ENCODE assay signal across 8 cellular contexts in the genomic region with DNA sequence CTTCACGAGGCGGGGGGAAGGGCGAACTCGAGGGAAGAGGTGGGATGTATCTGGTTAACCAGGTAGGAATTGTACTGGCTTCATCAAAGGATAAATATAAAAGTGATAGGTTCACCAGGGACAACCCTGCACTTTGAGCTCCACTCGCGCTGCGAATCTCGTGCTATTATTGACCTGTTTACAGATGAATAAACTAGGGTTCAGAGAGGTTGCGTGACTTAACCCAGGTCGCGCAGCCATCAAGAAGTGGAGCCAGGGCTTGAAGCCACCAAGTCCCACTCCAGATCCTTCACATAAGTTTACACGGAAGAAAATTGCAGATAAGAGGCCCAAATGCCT. TPM values are rescaled to one million over a fixed set of nuclear protein-coding genes. Genes with fewer than 3 reads are reported as not detected.
DNase-seq lines count a peak whose midpoint lies in the region; ATAC-seq, FAIRE-seq and TF ChIP-seq lines count a peak whose summit lies in the region.

No MANE protein-coding gene starts in this region.

- H3K27ac ChIP-seq in small intestine (ENCODE audit: low read depth in 1 of 2, low read length in 1 of 2): peak overlapping the region in 1 of 2 donors; percentile 70
- no peak overlapping the region for H3K27ac ChIP-seq in foreskin keratinocyte

- WGBS in small intestine, 3 donors: 5 to 14% (median 9%) methylated on average over 12 of the region's 12 CpGs

- no peak for ATAC-seq in foreskin keratinocyte

- H3K27ac Mint-ChIP-seq in activated T-helper 1 cell treated with anti-CD3 and anti-CD28 coated beads, Interleukin-12 subunit alpha, Interleukin-12 subunit beta, Interleukin-2, Interleukin-4 antibody, amounts not matched to agents 30 ng/mL and 10 ng/mL and 1 ng/mL, durations not matched to agents 14 hours and 24 hours and 36 hours: peak overlapping the region; percentile 84

- H3K4me1 ChIP-seq in iPS-15b (ENCODE audit: control insufficient read depth, insufficient read depth, low read length): peaks cover 28% of the 10 kb centered on the region
- H3K4me1 ChIP-seq in small intestine (ENCODE audit: control insufficient read depth in 2 of 2, insufficient read depth in 1 of 2, low read depth in 1 of 2, low read length in 1 of 2): peaks cover 0 to 3% of the 10 kb centered on the region in 2 donors
- no peaks in the 10 kb centered on the region for H3K4me1 ChIP-seq in foreskin keratinocyte

- peaks cover 51% of the 10 kb centered on the region for H3K4me1 Mint-ChIP-seq in activated T-helper 1 cell treated with anti-CD3 and anti-CD28 coated beads, Interleukin-12 subunit alpha, Interleukin-12 subunit beta, Interleukin-2, Interleukin-4 antibody, amounts not matched to agents 30 ng/mL and 10 ng/mL and 1 ng/mL, durations not matched to agents 14 hours and 24 hours and 36 hours (ENCODE audit: low read depth)

- H3K9ac ChIP-seq in iPS-15b (ENCODE audit: low read depth, low read length): no peak overlapping the region

- H3K4me3 Mint-ChIP-seq in activated T-helper 1 cell treated with anti-CD3 and anti-CD28 coated beads, Interleukin-12 subunit alpha, Interleukin-12 subunit beta, Interleukin-2, Interleukin-4 antibody, amounts not matched to agents 30 ng/mL and 10 ng/mL and 1 ng/mL, durations not matched to agents 14 hours and 24 hours and 36 hours: peak overlapping the region; percentile 80

- H3K27me3 ChIP-seq in iPS-15b (ENCODE audit: control insufficient read depth, insufficient read depth, low read length) (peaks cover 37% of the 10 kb centered on the region), small intestine (ENCODE audit: control insufficient read depth in 2 of 2, insufficient read depth in 2 of 2, low read length in 2 of 2) (peaks cover 20 to 28% of the 10 kb centered on the region in 2 donors), foreskin keratinocyte (peaks cover 54% of the 10 kb centered on the region)

- peaks cover 37% of the 10 kb centered on the region for H3K27me3 Mint-ChIP-seq in activated T-helper 1 cell treated with anti-CD3 and anti-CD28 coated beads, Interleukin-12 subunit alpha, Interleukin-12 subunit beta, Interleukin-2, Interleukin-4 antibody, amounts not matched to agents 30 ng/mL and 10 ng/mL and 1 ng/mL, durations not matched to agents 14 hours and 24 hours and 36 hours (ENCODE audit: insufficient read depth)

- peak; percentile 17 for DNase-seq in NCI-H1694 treated with DMSO at 0.1 percent for 48 hours (lab: John Stamatoyannopoulos, UW)
- no peak for DNase-seq in NCI-H1694 (lab: John Stamatoyannopoulos, UW)
- no peak for DNase-seq in activated T-helper 1 cell treated with anti-CD3 and anti-CD28 coated beads, Interleukin-12 subunit alpha, Interleukin-12 subunit beta, Interleukin-2, Interleukin-4 antibody, amounts not matched to agents 30 ng/mL and 10 ng/mL and 1 ng/mL, durations not matched to agents 14 hours and 24 hours and 36 hours (ENCODE audit: low spot score)
- peak; percentile 7 for DNase-seq in small intestine
- no peak for DNase-seq in AML-193 (lab: John Stamatoyannopoulos, UW)
- no peak for DNase-seq in islet precursor cell
- no peak for DNase-seq in foreskin keratinocyte

- intact Hi-C loops in activated T-helper 1 cell treated with anti-CD3 and anti-CD28 coated beads, Interleukin-12 subunit alpha, Interleukin-12 subunit beta, Interleukin-2, Interleukin-4 antibody, amounts not matched to agents 30 ng/mL and 10 ng/mL and 1 ng/mL, durations not matched to agents 14 hours and 24 hours and 36 hours (cut with micrococcal nuclease): loop anchor here (2.0 to 10.0 kb wide), 7 partner anchors 29 to 403 kb away; a partner anchor contains a TSS

- H3K9me3 Mint-ChIP-seq in activated T-helper 1 cell treated with anti-CD3 and anti-CD28 coated beads, Interleukin-12 subunit alpha, Interleukin-12 subunit beta, Interleukin-2, Interleukin-4 antibody, amounts not matched to agents 30 ng/mL and 10 ng/mL and 1 ng/mL, durations not matched to agents 14 hours and 24 hours and 36 hours: no peaks in the 10 kb centered on the region

- TF ChIP-seq CTCF in foreskin keratinocyte (conservative IDR thresholded peaks at IDR 0.05): no peak

- H3K4me3 ChIP-seq in iPS-15b (ENCODE audit: low read depth, low read length) (peak overlapping the region; percentile 28), small intestine (ENCODE audit: low read depth in 1 of 2, low read length in 2 of 2) (peak overlapping the region in 1 of 2 donors; percentile 57)

- peaks cover 15% of the 10 kb centered on the region for H3K36me3 Mint-ChIP-seq in activated T-helper 1 cell treated with anti-CD3 and anti-CD28 coated beads, Interleukin-12 subunit alpha, Interleukin-12 subunit beta, Interleukin-2, Interleukin-4 antibody, amounts not matched to agents 30 ng/mL and 10 ng/mL and 1 ng/mL, durations not matched to agents 14 hours and 24 hours and 36 hours (ENCODE audit: low read depth)

- FAIRE-seq in small intestine (lab: Jason Lieb, UNC): no peak

- H3K9me3 ChIP-seq in iPS-15b (ENCODE audit: control insufficient read depth, insufficient read depth, low read length): no peaks in the 10 kb centered on the region
- H3K9me3 ChIP-seq in small intestine (ENCODE audit: control insufficient read depth, low read depth): no peaks in the 10 kb centered on the region

- H3K36me3 ChIP-seq in iPS-15b (ENCODE audit: control insufficient read depth, insufficient read depth, low read length) (no peaks in the 10 kb centered on the region), small intestine (ENCODE audit: control insufficient read depth in 2 of 2, insufficient read depth in 2 of 2, low read length in 2 of 2) (no peaks in the 10 kb centered on the region)

RNA-seq across cellular contexts. Expression of a gene that starts 1.4 kb away (rescaled TPM):
- total RNA-seq in activated T-helper 1 cell treated with anti-CD3 and anti-CD28 coated beads, Interleukin-12 subunit alpha, Interleukin-12 subunit beta, Interleukin-2, Interleukin-4 antibody, amounts not matched to agents 30 ng/mL and 10 ng/mL and 1 ng/mL, durations not matched to agents 14 hours and 24 hours and 36 hours: 12.7 and 14.7 TPM in 2 replicates
- polyA plus RNA-seq in small intestine (10 to 100 TPM in 1 of 3 donors, 1 to 10 TPM in 1, under 1 TPM in 1; 0.67 to 15.1 (median 1.9) TPM), foreskin keratinocyte (0.06 and 0.07 TPM in 2 replicates)
- 0.17 and 0.25 TPM in 2 replicates for total RNA-seq in foreskin keratinocyte

Comparison
In these comparisons a context has a peak if more than half of its experiments do, and no peak if none do; other contexts are left out.
1. DNase-seq: peak in NCI-H1694 treated with DMSO at 0.1 percent for 48 hours (single experiment) and small intestine (single experiment); none in NCI-H1694 (single experiment), activated T-helper 1 cell treated with anti-CD3 and anti-CD28 coated beads, Interleukin-12 subunit alpha, Interleukin-12 subunit beta, Interleukin-2, Interleukin-4 antibody, amounts not matched to agents 30 ng/mL and 10 ng/mL and 1 ng/mL, durations not matched to agents 14 hours and 24 hours and 36 hours (single experiment), AML-193 (0 of 2), islet precursor cell (single experiment) and foreskin keratinocyte (0 of 2).
2. RNA of a gene that starts 1.4 kb away (total RNA-seq): 12.7 to 14.7 TPM in activated T-helper 1 cell treated with anti-CD3 and anti-CD28 coated beads, Interleukin-12 subunit alpha, Interleukin-12 subunit beta, Interleukin-2, Interleukin-4 antibody, amounts not matched to agents 30 ng/mL and 10 ng/mL and 1 ng/mL, durations not matched to agents 14 hours and 24 hours and 36 hours; 0.17 to 0.25 TPM in foreskin keratinocyte; every median in the first group is over 10 times any median in the second.